ENCODE assay signal across 8 cellular contexts in the genomic region with DNA sequence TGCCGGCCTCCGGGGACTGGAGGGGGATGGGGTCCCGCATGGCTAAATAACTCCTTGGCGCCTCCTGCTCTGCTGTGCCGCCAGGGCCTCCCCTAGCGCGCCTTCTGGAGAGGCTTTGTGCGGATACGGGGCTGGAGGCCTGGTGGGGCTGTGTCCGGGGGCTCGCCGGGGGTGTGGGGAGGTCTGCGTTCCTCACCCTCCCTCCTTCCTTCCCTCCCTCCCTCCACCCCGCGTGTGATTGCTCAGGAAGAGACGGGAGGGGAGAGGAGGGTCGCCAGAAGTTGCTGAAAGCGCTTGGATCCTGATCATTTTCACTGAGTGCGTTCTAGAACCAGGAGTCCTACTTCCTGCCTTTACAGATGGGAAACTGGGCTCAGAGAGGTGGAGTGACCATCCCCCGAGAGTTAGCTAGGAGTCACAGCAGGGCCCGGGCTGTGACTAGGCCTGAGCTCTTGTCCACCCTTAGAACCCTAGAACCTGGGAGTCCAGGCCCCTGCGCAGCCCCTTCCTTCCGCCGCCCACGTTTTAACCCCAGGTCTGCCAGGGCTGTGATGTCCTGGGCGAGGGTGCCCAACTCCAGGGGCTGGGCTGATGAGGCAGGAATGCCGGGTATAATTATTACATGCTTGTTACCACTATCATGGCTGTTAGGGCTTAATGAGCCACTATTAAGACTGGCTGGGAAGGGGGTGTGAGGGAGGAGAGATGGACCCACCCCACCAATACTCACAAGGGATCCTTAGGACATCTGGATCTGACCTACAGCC. TPM values are rescaled to one million over a fixed set of nuclear protein-coding genes. Genes with fewer than 3 reads are reported as not detected.
DNase-seq lines count a peak whose midpoint lies in the region; ATAC-seq and TF ChIP-seq lines count a peak whose summit lies in the region.

No MANE protein-coding gene starts in this region.

- TF ChIP-seq CTCF in HL-60 (IDR thresholded peaks at IDR 0.05; ENCODE audit: insufficient read depth, low read length) (no peak), WI38 (IDR thresholded peaks at IDR 0.05; ENCODE audit: low read depth, low read length) (no peak), esophagus squamous epithelium (IDR thresholded peaks at IDR 0.05) (peak in 2 of 6 experiments; percentile 8 to 21), neutrophil (IDR thresholded peaks at IDR 0.05) (no peak)

- H3K27ac ChIP-seq in HL-60 (replicated peaks) (peak overlapping the region; percentile 99), esophagus squamous epithelium (peak overlapping the region; percentile 96 to 100 (median 100)), neutrophil (peak overlapping the region; percentile 96)

- no peak for ATAC-seq in GM18870 (IDR thresholded peaks at IDR 0.05; ENCODE audit: unreplicated experiment)

- no peaks in the 10 kb centered on the region for H3K9me3 ChIP-seq in esophagus squamous epithelium
- H3K9me3 ChIP-seq in neutrophil: no peaks in the 10 kb centered on the region

- H3K4me1 ChIP-seq in esophagus squamous epithelium (peaks cover 22 to 63% (median 30%) of the 10 kb centered on the region in 3 donors), neutrophil (ENCODE audit: control insufficient read depth in 1 of 2, insufficient read depth in 1 of 2, low read depth in 1 of 2, low read length in 1 of 2) (peaks cover 18 to 19% of the 10 kb centered on the region in 2 experiments)

- intact Hi-C loops in esophagus squamous epithelium (cut with DNase I): no loop called here

- no peaks in the 10 kb centered on the region for H3K27me3 ChIP-seq in HL-60 (ENCODE audit: insufficient read depth, poor library complexity, severe bottlenecking)
- H3K27me3 ChIP-seq in esophagus squamous epithelium: no peaks in the 10 kb centered on the region
- no peaks in the 10 kb centered on the region for H3K27me3 ChIP-seq in neutrophil

- WGBS in esophagus squamous epithelium, 2 donors: 0 to 6% methylated on average over 5 to 7 of the region's 27 CpGs

- TF ChIP-seq POLR2A in esophagus squamous epithelium (IDR thresholded peaks at IDR 0.05): peak in 1 of 4 donors; percentile 31

- H3K36me3 ChIP-seq in esophagus squamous epithelium (peaks cover 0 to 19% (median 6%) of the 10 kb centered on the region in 3 donors), neutrophil (peaks cover 8% of the 10 kb centered on the region)

- H3K4me3 ChIP-seq in HL-60 (replicated peaks; ENCODE audit: insufficient read depth, low read length) (peak overlapping the region; percentile 48), WI38 (ENCODE audit: low read depth, low read length) (peak overlapping the region; percentile 61), esophagus squamous epithelium (peak overlapping the region; percentile 29 to 96 (median 68)), neutrophil (ENCODE audit: low read depth in 1 of 2, low read length in 1 of 2) (peak overlapping the region; percentile 64 to 79)

- DNase-seq in NCI-H1105 treated with DMSO at 0.1 percent for 48 hours (lab: John Stamatoyannopoulos, UW) (peak; percentile 92), NCI-H1105 (lab: John Stamatoyannopoulos, UW) (no peak), HL-60 (ENCODE audit: low read depth in 1 of 2, low spot score in 1 of 2) (peak in 1 of 2 experiments; percentile 88), esophagus squamous epithelium (lab: John Stamatoyannopoulos, UW) (peak; percentile 78), ureter (ENCODE audit: low spot score) (no peak)

RNA-seq across cellular contexts. Expression of a gene that starts 0.8 kb away (rescaled TPM):
- 100 to 1,000 TPM in 3 of 4 donors, 10 to 100 TPM in 1; 71.7 to 192 (median 166) TPM for total RNA-seq in esophagus squamous epithelium
- total RNA-seq in ureter: 94.9 TPM

RNA-seq across cellular contexts. Expression of a gene that starts 8.0 kb away (rescaled TPM):
- total RNA-seq in esophagus squamous epithelium (1 to 10 TPM in 2 of 4 donors, under 1 TPM in 2; 0.23 to 3.1 (median 0.96) TPM), ureter (5.9 TPM)

RNA-seq across cellular contexts. Expression of a gene that starts 40.7 kb away (rescaled TPM):
- total RNA-seq in esophagus squamous epithelium (100 to 1,000 TPM in 3 of 4 donors, 10 to 100 TPM in 1; 97.3 to 228 (median 137) TPM), ureter (99.8 TPM)

RNA-seq across cellular contexts. Expression of a gene that starts 56.0 kb away (rescaled TPM):
- under 1 TPM in 1 of 4 donors, not detected in 3; 0.76 TPM for total RNA-seq in esophagus squamous epithelium
- 3.0 TPM for total RNA-seq in ureter

RNA-seq across cellular contexts. Expression of a gene that starts 58.2 kb away (rescaled TPM):
- total RNA-seq in esophagus squamous epithelium (10 to 100 TPM in 1 of 4 donors, 1 to 10 TPM in 2, under 1 TPM in 1; 0.83 to 10.1 (median 5.3) TPM), ureter (48.5 TPM)

Comparison
In these comparisons a context has a peak if more than half of its experiments do, and no peak if none do; other contexts are left out.
1. DNase-seq: peak in NCI-H1105 treated with DMSO at 0.1 percent for 48 hours (single experiment) and esophagus squamous epithelium (single experiment); none in NCI-H1105 (single experiment) and ureter (single experiment).
2. Peak in every context shown above with its lines, with median percentiles within 50 percentile points of each other: H3K27ac ChIP-seq and H3K4me3 ChIP-seq.